ENCODE assay signal across 1 cellular context in the genomic region with DNA sequence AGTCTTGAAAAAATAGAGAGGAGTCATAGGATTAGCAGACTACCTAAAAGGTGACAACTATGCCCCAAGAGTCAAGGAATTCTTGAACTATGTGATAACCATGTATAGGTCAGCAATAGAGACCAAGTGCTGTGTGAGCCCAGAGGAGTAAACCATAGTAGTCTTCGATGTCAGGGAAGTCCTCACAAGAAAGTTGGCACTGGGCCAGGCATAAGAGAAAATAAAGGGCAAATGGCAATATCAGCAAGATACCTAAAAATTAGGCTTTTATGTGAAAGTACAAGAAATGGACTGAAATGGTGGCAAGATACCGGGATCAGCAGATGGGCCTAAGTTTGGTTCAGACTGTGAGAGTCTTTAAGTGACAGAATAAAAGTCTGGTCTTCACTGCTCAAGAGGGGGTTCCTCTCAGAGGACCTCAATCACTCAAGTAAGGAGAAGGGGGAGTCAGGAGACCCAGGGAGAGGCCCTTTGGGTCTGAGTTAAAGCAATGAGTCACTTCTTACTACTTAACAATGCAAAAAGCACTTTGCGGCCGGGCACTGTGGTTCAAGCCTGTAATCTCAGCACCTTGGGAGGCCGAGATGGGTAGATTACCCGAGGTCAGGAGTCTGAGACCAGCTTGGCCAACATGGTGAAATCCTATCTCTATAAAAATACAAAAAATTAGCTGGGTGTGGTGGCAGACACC.
TF ChIP-seq lines count a peak whose summit lies in the region.

No MANE protein-coding gene starts in this region.

TF ChIP-seq in K562, 482 proteins besides CTCF, POLR2A, EP300 and RAD21:
- TF ChIP-seq, protein P1, sequence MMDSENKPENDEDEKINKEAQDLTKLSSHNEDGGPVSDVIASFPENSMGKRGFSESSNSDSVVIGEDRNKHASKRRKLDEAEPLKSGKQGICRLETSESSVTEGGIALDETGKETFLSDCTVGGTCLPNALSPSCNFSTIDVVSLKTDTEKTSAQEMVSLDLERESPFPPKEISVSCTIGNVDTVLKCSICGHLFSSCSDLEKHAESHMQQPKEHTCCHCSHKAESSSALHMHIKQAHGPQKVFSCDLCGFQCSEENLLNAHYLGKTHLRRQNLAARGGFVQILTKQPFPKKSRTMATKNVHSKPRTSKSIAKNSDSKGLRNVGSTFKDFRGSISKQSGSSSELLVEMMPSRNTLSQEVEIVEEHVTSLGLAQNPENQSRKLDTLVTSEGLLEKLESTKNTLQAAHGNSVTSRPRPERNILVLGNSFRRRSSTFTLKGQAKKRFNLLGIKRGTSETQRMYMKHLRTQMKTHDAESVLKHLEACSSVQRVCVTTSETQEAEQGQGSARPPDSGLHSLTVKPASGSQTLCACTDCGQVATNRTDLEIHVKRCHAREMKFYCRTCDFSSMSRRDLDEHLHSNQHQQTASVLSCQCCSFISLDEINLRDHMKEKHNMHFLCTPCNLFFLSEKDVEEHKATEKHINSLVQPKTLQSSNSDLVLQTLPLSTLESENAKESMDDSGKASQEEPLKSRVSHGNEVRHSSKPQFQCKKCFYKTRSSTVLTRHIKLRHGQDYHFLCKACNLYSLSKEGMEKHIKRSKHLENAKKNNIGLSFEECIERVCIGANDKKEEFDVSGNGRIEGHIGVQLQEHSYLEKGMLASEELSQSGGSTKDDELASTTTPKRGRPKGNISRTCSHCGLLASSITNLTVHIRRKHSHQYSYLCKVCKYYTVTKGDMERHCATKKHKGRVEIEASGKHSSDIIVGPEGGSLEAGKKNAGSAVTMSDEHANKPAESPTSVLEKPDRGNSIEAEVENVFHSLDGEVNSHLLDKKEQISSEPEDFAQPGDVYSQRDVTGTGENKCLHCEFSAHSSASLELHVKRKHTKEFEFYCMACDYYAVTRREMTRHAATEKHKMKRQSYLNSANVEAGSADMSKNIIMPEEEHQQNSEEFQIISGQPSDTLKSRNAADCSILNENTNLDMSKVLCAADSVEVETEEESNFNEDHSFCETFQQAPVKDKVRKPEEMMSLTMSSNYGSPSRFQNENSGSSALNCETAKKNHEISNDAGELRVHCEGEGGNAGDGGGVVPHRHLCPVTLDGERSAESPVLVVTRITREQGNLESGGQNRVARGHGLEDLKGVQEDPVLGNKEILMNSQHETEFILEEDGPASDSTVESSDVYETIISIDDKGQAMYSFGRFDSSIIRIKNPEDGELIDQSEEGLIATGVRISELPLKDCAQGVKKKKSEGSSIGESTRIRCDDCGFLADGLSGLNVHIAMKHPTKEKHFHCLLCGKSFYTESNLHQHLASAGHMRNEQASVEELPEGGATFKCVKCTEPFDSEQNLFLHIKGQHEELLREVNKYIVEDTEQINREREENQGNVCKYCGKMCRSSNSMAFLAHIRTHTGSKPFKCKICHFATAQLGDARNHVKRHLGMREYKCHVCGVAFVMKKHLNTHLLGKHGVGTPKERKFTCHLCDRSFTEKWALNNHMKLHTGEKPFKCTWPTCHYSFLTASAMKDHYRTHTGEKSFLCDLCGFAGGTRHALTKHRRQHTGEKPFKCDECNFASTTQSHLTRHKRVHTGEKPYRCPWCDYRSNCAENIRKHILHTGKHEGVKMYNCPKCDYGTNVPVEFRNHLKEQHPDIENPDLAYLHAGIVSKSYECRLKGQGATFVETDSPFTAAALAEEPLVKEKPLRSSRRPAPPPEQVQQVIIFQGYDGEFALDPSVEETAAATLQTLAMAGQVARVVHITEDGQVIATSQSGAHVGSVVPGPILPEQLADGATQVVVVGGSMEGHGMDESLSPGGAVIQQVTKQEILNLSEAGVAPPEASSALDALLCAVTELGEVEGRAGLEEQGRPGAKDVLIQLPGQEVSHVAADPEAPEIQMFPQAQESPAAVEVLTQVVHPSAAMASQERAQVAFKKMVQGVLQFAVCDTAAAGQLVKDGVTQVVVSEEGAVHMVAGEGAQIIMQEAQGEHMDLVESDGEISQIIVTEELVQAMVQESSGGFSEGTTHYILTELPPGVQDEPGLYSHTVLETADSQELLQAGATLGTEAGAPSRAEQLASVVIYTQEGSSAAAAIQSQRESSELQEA (IDR thresholded peaks at IDR 0.05; ENCODE audit: low read depth) = no peak
- TF ChIP-seq TAL1 (IDR thresholded peaks at IDR 0.05) (no peak), BCL6 (CRISPR knock-in tag; IDR thresholded peaks at IDR 0.05) (no peak), POLR3G (IDR thresholded peaks at IDR 0.05; ENCODE audit: extremely low read depth, insufficient read length, insufficient replicate concordance) (no peak), NFIX (CRISPR knock-in tag; IDR thresholded peaks at IDR 0.05; ENCODE audit: low read depth) (peak; percentile 91), NFIC (IDR thresholded peaks at IDR 0.05) (peak; percentile 97), CBX3 (IDR thresholded peaks at IDR 0.05; ENCODE audit: borderline replicate concordance in 1 of 2, low read length in 2 of 2) (no peak), HMBOX1 (IDR thresholded peaks at IDR 0.05) (no peak)
TF ChIP-seq in K562: peak in this region for 2.
